Comparison of ENCODE assay signal across 1 cellular context in genomic region chr5:121981254-121981653, GRCh38.
TF ChIP-seq lines count a peak whose summit lies in the region.

No MANE protein-coding gene starts in this region.

TF ChIP-seq in IMR-90, 13 proteins besides CTCF, POLR2A, EP300 and RAD21 (continued from another document):
- TF ChIP-seq RCOR1 (IDR thresholded peaks at IDR 0.05; ENCODE audit: insufficient replicate concordance, low read length), result no peak
- TF ChIP-seq NFE2L2 (IDR thresholded peaks at IDR 0.05; ENCODE audit: low read depth, low read length), result no peak
